ENCODE assay signal across 9 cellular contexts in genomic region chr7:138449580-138449979, GRCh38. TPM values are rescaled to one million over a fixed set of nuclear protein-coding genes. Genes with fewer than 3 reads are reported as not detected.
DNase-seq lines count a peak whose midpoint lies in the region; ATAC-seq and TF ChIP-seq lines count a peak whose summit lies in the region.
"Had no signal": no experiment of that assay in that cellular context is flagged by ENCODE, and none has a peak within 500 bp of the region (broad histone marks: within the 10 kb centered on the region; RNA-seq: fewer than 3 reads in every experiment).

No MANE protein-coding gene starts in this region.

- H3K9me3 ChIP-seq in esophagus muscularis mucosa, result no peaks in the 10 kb centered on the region

- no peak overlapping the region for H3K27ac ChIP-seq in esophagus muscularis mucosa (replicated peaks in 1 of 4)
- H3K27ac ChIP-seq: skin epidermis had no signal

- H3K27me3 ChIP-seq in esophagus muscularis mucosa, result no peaks in the 10 kb centered on the region

- no peaks in the 10 kb centered on the region for H3K4me1 ChIP-seq in esophagus muscularis mucosa

- intact Hi-C loops in esophagus muscularis mucosa (cut with DNase I), result no loop called here

- TF ChIP-seq CTCF in WI38 (IDR thresholded peaks at IDR 0.05; ENCODE audit: low read depth, low read length) (peak; percentile 13; the same call in 1 of the 2 replicates), esophagus muscularis mucosa (IDR thresholded peaks at IDR 0.05) (peak in 1 of 3 experiments; percentile 23)

- WGBS in esophagus muscularis mucosa, result 87% methylated on average over 6 of the region's 6 CpGs

- no peaks in the 10 kb centered on the region for H3K36me3 ChIP-seq in esophagus muscularis mucosa

- ATAC-seq in activated CD4-positive, CD25-positive, alpha-beta regulatory T cell treated with anti-CD3 and anti-CD28 coated beads, Interleukin-2, amount 50 U/mL, for 24 hours, result no peak
- ATAC-seq in GM21619 (IDR thresholded peaks at IDR 0.05; ENCODE audit: unreplicated experiment) (no peak), HG02885 (IDR thresholded peaks at IDR 0.05; ENCODE audit: poor library complexity, unreplicated experiment) (no peak)

- no peak for TF ChIP-seq EP300 in esophagus muscularis mucosa (IDR thresholded peaks at IDR 0.05)

- DNase-seq in activated CD4-positive, CD25-positive, alpha-beta regulatory T cell (lab: John Stamatoyannopoulos, UW), result peak; percentile 2 to 16 (median 4)
- DNase-seq in esophagus muscularis mucosa (ENCODE audit: extremely low spot score) (peak; percentile 39), NK-92 (lab: John Stamatoyannopoulos, UW; ENCODE audit: unreplicated experiment) (no peak)
- peak in 4 of 6 experiments; percentile 9 to 25 (median 14) for DNase-seq in stimulated activated naive CD4-positive, alpha-beta T cell (lab: John Stamatoyannopoulos, UW)

- H3K4me3 ChIP-seq in WI38 (ENCODE audit: low read depth, low read length), result no peak overlapping the region
- H3K4me3 ChIP-seq in esophagus muscularis mucosa, result no peak overlapping the region
- H3K4me3 ChIP-seq: skin epidermis had no signal

- no peak for TF ChIP-seq POLR2A in esophagus muscularis mucosa (IDR thresholded peaks at IDR 0.05; ENCODE audit: low read depth)

RNA-seq across cellular contexts. Expression of gene TRIM24, which starts 10.5 kb away (rescaled TPM):
- 10 to 100 TPM in 3 of 4 donors, 1 to 10 TPM in 1; 8.7 to 15.6 (median 13.1) TPM for total RNA-seq in esophagus muscularis mucosa
